In genomic region chr3:33439421-33440327, GRCh38 we compare ENCODE assay signal across 1 cellular context.
TF ChIP-seq lines count a peak whose summit lies in the region.

No MANE protein-coding gene starts in this region.

TF ChIP-seq in K562, 482 proteins besides CTCF, POLR2A, EP300 and RAD21 (continued from another document and continues in another):
- TF ChIP-seq NUFIP1 (IDR thresholded peaks at IDR 0.05; ENCODE audit: partially characterized antibody) (no peak), ZZZ3 (IDR thresholded peaks at IDR 0.05) (no peak), NR2C2 (CRISPR knock-in tag; IDR thresholded peaks at IDR 0.05) (no peak), NR2C2 (tag; IDR thresholded peaks at IDR 0.05) (no peak), L3MBTL2 (IDR thresholded peaks at IDR 0.05) (peak; percentile 92), FOS (IDR thresholded peaks at IDR 0.05; ENCODE audit: extremely low read depth, insufficient read length) (no peak), POLR3A (IDR thresholded peaks at IDR 0.05; ENCODE audit: borderline replicate concordance, extremely low read depth, insufficient read depth, insufficient read length) (no peak), SRSF9 (IDR thresholded peaks at IDR 0.05; ENCODE audit: borderline replicate concordance, low read depth, low read length) (no peak), TFAP4 (CRISPR knock-in tag; IDR thresholded peaks at IDR 0.05; ENCODE audit: borderline replicate concordance) (peak; percentile 62), UBTF (IDR thresholded peaks at IDR 0.05; ENCODE audit: borderline replicate concordance in 1 of 2, low read depth in 2 of 2, low read length in 2 of 2) (peak; percentile 24 to 70; a peak in 1 of 4 replicates), DIDO1 (tag; IDR thresholded peaks at IDR 0.05; ENCODE audit: low read depth) (peak; percentile 60; the same call in 1 of the 2 replicates), ID3 (CRISPR knock-in tag; IDR thresholded peaks at IDR 0.05) (no peak), ID3 (tag; IDR thresholded peaks at IDR 0.05) (peak; percentile 81), E2F5 (CRISPR knock-in tag; IDR thresholded peaks at IDR 0.05) (peak; percentile 58; the same call in 1 of the 2 replicates), SRF (CRISPR knock-in tag; IDR thresholded peaks at IDR 0.05) (no peak), ZBED1 (IDR thresholded peaks at IDR 0.05) (no peak; the same call in 1 of the 2 replicates), ELK1 (CRISPR knock-in tag; IDR thresholded peaks at IDR 0.05) (no peak; the same call in 1 of the 2 replicates), MXD1 (CRISPR knock-in tag; IDR thresholded peaks at IDR 0.05; ENCODE audit: borderline replicate concordance, poor library complexity, severe bottlenecking) (no peak), HDAC8 (tag; IDR thresholded peaks at IDR 0.05) (no peak; the same call in 1 of the 2 replicates), HNRNPH1 (optimal IDR thresholded peaks at IDR 0.05; ENCODE audit: low read depth, low read length) (no peak), GABPA (tag; conservative IDR thresholded peaks at IDR 0.05; ENCODE audit: low read depth) (no peak), HEY1 (CRISPR knock-in tag; IDR thresholded peaks at IDR 0.05; ENCODE audit: borderline replicate concordance) (no peak), MYC (IDR thresholded peaks at IDR 0.05; ENCODE audit: low read depth, low read length) (no peak; the same call in 1 of the 2 replicates), MYC (CRISPR knock-in tag; IDR thresholded peaks at IDR 0.05; ENCODE audit: borderline replicate concordance, low read depth) (no peak), TFE3 (CRISPR knock-in tag; IDR thresholded peaks at IDR 0.05) (no peak), PML (IDR thresholded peaks at IDR 0.05; ENCODE audit: low read length) (0 out of 2 replicates have a peak, but pooled peaks have one; percentile 35), POLR2AphosphoS5 (IDR thresholded peaks at IDR 0.05; ENCODE audit: control insufficient read depth, insufficient read depth, low read depth, low read length) (peak; percentile 5; the same call in 1 of the 2 replicates), FIP1L1 (IDR thresholded peaks at IDR 0.05; ENCODE audit: low read depth, low read length, poor library complexity, severe bottlenecking) (no peak), ZNF174 (CRISPR knock-in tag; IDR thresholded peaks at IDR 0.05) (no peak), PREB (CRISPR knock-in tag; IDR thresholded peaks at IDR 0.05) (no peak), ZNF280B (CRISPR knock-in tag; IDR thresholded peaks at IDR 0.05) (no peak), PPARD (CRISPR knock-in tag; IDR thresholded peaks at IDR 0.05) (no peak), CREB1 (IDR thresholded peaks at IDR 0.05) (no peak), CREB1 (CRISPR knock-in tag; IDR thresholded peaks at IDR 0.05) (no peak), NKRF (IDR thresholded peaks at IDR 0.05; ENCODE audit: borderline replicate concordance) (no peak), MBD2 (IDR thresholded peaks at IDR 0.05; ENCODE audit: borderline replicate concordance, low read depth) (no peak), CHAMP1 (IDR thresholded peaks at IDR 0.05) (no peak), KLF16 (IDR thresholded peaks at IDR 0.05) (no peak), PHF8 (IDR thresholded peaks at IDR 0.05; ENCODE audit: borderline replicate concordance, low read length) (peak; percentile 77), SMAD2 (IDR thresholded peaks at IDR 0.05; ENCODE audit: low read depth, low read length) (no peak), ZNF609 (CRISPR knock-in tag; IDR thresholded peaks at IDR 0.05; ENCODE audit: borderline replicate concordance) (no peak), ZNF224 (CRISPR knock-in tag; IDR thresholded peaks at IDR 0.05) (no peak)
